1 cellular context compared by ENCODE assay signal in the genomic region with DNA sequence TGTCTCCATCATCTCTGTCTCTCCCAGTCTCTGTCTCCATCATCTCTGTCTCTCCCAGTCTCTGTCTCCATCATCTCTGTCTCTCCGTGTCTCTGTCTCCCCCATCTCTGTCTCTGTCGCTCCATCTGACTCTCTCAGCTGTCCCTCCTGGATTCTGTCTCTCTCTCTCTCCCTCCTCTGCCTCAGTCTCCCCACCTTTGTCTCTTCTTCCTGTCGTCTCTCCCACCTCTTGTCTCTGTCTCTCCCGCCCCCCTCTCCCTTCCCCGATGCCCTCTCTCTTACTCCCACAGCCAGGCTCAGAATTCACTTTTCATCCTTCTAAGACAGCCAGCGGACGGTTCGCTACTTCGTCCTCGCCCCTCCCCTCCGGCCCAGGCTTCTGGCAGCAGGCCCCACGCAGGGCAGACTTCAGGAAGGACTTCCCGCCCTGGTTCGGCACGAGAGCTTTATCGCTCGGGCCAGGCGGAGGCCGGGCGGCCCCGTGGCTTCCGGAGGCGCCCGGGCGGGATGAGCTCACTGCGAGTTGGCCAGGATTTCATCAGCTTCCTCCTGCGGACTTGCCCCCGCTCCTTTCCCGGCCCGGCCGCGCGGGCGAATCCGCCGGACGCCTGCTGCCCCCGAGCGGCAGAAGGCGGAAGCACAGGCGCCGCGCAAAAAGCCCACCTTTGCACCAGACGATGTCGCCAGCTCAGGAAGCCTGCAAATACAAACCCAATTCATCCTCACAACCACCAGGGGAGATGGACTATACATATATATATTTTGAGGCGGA.
TF ChIP-seq lines count a peak whose summit lies in the region.

No MANE protein-coding gene starts in this region.

TF ChIP-seq in K562, 482 proteins besides CTCF, POLR2A, EP300 and RAD21 (continued from another document and continues in another):
- TF ChIP-seq TAF15 (IDR thresholded peaks at IDR 0.05; ENCODE audit: low read depth, low read length) (no peak), ZNF24 (IDR thresholded peaks at IDR 0.05) (peak; percentile 74; the same call in 1 of the 2 replicates), YY1 (IDR thresholded peaks at IDR 0.05; ENCODE audit: borderline replicate concordance in 1 of 3, control insufficient read depth in 1 of 3, extremely low read depth in 1 of 3, insufficient read depth in 3 of 3, insufficient read length in 1 of 3, insufficient replicate concordance in 2 of 3, low read depth in 1 of 3, low read length in 2 of 3) (peak in 1 of 3 experiments; percentile 56), ZNF274 (IDR thresholded peaks at IDR 0.05; ENCODE audit: borderline replicate concordance, low read depth, low read length) (no peak), ZNF354B (CRISPR knock-in tag; IDR thresholded peaks at IDR 0.05) (no peak), CREB1 (IDR thresholded peaks at IDR 0.05) (peak; percentile 45; the same call in 1 of the 2 replicates), CREB1 (CRISPR knock-in tag; IDR thresholded peaks at IDR 0.05) (peak; percentile 71), TCF7L2 (IDR thresholded peaks at IDR 0.05; ENCODE audit: low read depth, low read length) (no peak), HDGF (IDR thresholded peaks at IDR 0.05) (peak; percentile 95), ZKSCAN8 (CRISPR knock-in tag; IDR thresholded peaks at IDR 0.05) (no peak), ADNP (tag; IDR thresholded peaks at IDR 0.05) (peak; percentile 100), FOXJ2 (tag; IDR thresholded peaks at IDR 0.05) (0 out of 2 replicates have a peak, but pooled peaks have one; percentile 11), NFATC3 (IDR thresholded peaks at IDR 0.05) (peak; percentile 67; the same call in 1 of the 2 replicates), FOXM1 (IDR thresholded peaks at IDR 0.05; ENCODE audit: low read depth) (peak; percentile 81), FOXM1 (CRISPR knock-in tag; IDR thresholded peaks at IDR 0.05; ENCODE audit: low read depth) (no peak), HDAC3 (IDR thresholded peaks at IDR 0.05; ENCODE audit: borderline replicate concordance, partially characterized antibody) (peak; percentile 87), NFRKB (IDR thresholded peaks at IDR 0.05; ENCODE audit: low read depth) (peak; percentile 99), TAF9B (IDR thresholded peaks at IDR 0.05; ENCODE audit: partially characterized antibody) (peak; percentile 86), EWSR1 (IDR thresholded peaks at IDR 0.05; ENCODE audit: borderline replicate concordance, low read depth, partially characterized antibody) (no peak), MAZ (CRISPR knock-in tag; conservative IDR thresholded peaks at IDR 0.05 in 1 of 2, IDR thresholded peaks at IDR 0.05 in 1 of 2) (peak; percentile 100), ZNF134 (CRISPR knock-in tag; conservative IDR thresholded peaks at IDR 0.05) (no peak), MTA1 (IDR thresholded peaks at IDR 0.05; ENCODE audit: borderline replicate concordance) (peak; percentile 37; the same call in 1 of the 2 replicates)
- TF ChIP-seq, protein P1, sequence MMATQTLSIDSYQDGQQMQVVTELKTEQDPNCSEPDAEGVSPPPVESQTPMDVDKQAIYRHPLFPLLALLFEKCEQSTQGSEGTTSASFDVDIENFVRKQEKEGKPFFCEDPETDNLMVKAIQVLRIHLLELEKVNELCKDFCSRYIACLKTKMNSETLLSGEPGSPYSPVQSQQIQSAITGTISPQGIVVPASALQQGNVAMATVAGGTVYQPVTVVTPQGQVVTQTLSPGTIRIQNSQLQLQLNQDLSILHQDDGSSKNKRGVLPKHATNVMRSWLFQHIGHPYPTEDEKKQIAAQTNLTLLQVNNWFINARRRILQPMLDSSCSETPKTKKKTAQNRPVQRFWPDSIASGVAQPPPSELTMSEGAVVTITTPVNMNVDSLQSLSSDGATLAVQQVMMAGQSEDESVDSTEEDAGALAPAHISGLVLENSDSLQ (IDR thresholded peaks at IDR 0.05): peak; percentile 41
- TF ChIP-seq, protein P2, sequence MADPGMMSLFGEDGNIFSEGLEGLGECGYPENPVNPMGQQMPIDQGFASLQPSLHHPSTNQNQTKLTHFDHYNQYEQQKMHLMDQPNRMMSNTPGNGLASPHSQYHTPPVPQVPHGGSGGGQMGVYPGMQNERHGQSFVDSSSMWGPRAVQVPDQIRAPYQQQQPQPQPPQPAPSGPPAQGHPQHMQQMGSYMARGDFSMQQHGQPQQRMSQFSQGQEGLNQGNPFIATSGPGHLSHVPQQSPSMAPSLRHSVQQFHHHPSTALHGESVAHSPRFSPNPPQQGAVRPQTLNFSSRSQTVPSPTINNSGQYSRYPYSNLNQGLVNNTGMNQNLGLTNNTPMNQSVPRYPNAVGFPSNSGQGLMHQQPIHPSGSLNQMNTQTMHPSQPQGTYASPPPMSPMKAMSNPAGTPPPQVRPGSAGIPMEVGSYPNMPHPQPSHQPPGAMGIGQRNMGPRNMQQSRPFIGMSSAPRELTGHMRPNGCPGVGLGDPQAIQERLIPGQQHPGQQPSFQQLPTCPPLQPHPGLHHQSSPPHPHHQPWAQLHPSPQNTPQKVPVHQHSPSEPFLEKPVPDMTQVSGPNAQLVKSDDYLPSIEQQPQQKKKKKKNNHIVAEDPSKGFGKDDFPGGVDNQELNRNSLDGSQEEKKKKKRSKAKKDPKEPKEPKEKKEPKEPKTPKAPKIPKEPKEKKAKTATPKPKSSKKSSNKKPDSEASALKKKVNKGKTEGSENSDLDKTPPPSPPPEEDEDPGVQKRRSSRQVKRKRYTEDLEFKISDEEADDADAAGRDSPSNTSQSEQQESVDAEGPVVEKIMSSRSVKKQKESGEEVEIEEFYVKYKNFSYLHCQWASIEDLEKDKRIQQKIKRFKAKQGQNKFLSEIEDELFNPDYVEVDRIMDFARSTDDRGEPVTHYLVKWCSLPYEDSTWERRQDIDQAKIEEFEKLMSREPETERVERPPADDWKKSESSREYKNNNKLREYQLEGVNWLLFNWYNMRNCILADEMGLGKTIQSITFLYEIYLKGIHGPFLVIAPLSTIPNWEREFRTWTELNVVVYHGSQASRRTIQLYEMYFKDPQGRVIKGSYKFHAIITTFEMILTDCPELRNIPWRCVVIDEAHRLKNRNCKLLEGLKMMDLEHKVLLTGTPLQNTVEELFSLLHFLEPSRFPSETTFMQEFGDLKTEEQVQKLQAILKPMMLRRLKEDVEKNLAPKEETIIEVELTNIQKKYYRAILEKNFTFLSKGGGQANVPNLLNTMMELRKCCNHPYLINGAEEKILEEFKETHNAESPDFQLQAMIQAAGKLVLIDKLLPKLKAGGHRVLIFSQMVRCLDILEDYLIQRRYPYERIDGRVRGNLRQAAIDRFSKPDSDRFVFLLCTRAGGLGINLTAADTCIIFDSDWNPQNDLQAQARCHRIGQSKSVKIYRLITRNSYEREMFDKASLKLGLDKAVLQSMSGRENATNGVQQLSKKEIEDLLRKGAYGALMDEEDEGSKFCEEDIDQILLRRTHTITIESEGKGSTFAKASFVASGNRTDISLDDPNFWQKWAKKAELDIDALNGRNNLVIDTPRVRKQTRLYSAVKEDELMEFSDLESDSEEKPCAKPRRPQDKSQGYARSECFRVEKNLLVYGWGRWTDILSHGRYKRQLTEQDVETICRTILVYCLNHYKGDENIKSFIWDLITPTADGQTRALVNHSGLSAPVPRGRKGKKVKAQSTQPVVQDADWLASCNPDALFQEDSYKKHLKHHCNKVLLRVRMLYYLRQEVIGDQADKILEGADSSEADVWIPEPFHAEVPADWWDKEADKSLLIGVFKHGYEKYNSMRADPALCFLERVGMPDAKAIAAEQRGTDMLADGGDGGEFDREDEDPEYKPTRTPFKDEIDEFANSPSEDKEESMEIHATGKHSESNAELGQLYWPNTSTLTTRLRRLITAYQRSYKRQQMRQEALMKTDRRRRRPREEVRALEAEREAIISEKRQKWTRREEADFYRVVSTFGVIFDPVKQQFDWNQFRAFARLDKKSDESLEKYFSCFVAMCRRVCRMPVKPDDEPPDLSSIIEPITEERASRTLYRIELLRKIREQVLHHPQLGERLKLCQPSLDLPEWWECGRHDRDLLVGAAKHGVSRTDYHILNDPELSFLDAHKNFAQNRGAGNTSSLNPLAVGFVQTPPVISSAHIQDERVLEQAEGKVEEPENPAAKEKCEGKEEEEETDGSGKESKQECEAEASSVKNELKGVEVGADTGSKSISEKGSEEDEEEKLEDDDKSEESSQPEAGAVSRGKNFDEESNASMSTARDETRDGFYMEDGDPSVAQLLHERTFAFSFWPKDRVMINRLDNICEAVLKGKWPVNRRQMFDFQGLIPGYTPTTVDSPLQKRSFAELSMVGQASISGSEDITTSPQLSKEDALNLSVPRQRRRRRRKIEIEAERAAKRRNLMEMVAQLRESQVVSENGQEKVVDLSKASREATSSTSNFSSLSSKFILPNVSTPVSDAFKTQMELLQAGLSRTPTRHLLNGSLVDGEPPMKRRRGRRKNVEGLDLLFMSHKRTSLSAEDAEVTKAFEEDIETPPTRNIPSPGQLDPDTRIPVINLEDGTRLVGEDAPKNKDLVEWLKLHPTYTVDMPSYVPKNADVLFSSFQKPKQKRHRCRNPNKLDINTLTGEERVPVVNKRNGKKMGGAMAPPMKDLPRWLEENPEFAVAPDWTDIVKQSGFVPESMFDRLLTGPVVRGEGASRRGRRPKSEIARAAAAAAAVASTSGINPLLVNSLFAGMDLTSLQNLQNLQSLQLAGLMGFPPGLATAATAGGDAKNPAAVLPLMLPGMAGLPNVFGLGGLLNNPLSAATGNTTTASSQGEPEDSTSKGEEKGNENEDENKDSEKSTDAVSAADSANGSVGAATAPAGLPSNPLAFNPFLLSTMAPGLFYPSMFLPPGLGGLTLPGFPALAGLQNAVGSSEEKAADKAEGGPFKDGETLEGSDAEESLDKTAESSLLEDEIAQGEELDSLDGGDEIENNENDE (IDR thresholded peaks at IDR 0.05; ENCODE audit: low read depth, low read length): no peak
- TF ChIP-seq, protein P3, sequence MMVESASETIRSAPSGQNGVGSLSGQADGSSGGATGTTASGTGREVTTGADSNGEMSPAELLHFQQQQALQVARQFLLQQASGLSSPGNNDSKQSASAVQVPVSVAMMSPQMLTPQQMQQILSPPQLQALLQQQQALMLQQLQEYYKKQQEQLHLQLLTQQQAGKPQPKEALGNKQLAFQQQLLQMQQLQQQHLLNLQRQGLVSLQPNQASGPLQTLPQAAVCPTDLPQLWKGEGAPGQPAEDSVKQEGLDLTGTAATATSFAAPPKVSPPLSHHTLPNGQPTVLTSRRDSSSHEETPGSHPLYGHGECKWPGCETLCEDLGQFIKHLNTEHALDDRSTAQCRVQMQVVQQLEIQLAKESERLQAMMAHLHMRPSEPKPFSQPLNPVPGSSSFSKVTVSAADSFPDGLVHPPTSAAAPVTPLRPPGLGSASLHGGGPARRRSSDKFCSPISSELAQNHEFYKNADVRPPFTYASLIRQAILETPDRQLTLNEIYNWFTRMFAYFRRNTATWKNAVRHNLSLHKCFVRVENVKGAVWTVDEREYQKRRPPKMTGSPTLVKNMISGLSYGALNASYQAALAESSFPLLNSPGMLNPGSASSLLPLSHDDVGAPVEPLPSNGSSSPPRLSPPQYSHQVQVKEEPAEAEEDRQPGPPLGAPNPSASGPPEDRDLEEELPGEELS (CRISPR knock-in tag; IDR thresholded peaks at IDR 0.05; ENCODE audit: borderline replicate concordance): peak; percentile 66; the same call in 1 of the 2 replicates
- TF ChIP-seq, protein P4, sequence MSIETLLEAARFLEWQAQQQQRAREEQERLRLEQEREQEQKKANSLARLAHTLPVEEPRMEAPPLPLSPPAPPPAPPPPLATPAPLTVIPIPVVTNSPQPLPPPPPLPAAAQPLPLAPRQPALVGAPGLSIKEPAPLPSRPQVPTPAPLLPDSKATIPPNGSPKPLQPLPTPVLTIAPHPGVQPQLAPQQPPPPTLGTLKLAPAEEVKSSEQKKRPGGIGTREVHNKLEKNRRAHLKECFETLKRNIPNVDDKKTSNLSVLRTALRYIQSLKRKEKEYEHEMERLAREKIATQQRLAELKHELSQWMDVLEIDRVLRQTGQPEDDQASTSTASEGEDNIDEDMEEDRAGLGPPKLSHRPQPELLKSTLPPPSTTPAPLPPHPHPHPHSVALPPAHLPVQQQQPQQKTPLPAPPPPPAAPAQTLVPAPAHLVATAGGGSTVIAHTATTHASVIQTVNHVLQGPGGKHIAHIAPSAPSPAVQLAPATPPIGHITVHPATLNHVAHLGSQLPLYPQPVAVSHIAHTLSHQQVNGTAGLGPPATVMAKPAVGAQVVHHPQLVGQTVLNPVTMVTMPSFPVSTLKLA (conservative IDR thresholded peaks at IDR 0.05): peak; percentile 84 to 92
- TF ChIP-seq, protein P5, sequence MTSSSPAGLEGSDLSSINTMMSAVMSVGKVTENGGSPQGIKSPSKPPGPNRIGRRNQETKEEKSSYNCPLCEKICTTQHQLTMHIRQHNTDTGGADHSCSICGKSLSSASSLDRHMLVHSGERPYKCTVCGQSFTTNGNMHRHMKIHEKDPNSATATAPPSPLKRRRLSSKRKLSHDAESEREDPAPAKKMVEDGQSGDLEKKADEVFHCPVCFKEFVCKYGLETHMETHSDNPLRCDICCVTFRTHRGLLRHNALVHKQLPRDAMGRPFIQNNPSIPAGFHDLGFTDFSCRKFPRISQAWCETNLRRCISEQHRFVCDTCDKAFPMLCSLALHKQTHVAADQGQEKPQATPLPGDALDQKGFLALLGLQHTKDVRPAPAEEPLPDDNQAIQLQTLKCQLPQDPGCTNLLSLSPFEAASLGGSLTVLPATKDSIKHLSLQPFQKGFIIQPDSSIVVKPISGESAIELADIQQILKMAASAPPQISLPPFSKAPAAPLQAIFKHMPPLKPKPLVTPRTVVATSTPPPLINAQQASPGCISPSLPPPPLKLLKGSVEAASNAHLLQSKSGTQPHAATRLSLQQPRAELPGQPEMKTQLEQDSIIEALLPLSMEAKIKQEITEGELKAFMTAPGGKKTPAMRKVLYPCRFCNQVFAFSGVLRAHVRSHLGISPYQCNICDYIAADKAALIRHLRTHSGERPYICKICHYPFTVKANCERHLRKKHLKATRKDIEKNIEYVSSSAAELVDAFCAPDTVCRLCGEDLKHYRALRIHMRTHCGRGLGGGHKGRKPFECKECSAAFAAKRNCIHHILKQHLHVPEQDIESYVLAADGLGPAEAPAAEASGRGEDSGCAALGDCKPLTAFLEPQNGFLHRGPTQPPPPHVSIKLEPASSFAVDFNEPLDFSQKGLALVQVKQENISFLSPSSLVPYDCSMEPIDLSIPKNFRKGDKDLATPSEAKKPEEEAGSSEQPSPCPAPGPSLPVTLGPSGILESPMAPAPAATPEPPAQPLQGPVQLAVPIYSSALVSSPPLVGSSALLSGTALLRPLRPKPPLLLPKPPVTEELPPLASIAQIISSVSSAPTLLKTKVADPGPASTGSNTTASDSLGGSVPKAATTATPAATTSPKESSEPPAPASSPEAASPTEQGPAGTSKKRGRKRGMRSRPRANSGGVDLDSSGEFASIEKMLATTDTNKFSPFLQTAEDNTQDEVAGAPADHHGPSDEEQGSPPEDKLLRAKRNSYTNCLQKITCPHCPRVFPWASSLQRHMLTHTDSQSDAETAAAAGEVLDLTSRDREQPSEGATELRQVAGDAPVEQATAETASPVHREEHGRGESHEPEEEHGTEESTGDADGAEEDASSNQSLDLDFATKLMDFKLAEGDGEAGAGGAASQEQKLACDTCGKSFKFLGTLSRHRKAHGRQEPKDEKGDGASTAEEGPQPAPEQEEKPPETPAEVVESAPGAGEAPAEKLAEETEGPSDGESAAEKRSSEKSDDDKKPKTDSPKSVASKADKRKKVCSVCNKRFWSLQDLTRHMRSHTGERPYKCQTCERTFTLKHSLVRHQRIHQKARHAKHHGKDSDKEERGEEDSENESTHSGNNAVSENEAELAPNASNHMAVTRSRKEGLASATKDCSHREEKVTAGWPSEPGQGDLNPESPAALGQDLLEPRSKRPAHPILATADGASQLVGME (CRISPR knock-in tag; IDR thresholded peaks at IDR 0.05): no peak
- TF ChIP-seq, protein P6, sequence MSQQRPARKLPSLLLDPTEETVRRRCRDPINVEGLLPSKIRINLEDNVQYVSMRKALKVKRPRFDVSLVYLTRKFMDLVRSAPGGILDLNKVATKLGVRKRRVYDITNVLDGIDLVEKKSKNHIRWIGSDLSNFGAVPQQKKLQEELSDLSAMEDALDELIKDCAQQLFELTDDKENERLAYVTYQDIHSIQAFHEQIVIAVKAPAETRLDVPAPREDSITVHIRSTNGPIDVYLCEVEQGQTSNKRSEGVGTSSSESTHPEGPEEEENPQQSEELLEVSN (IDR thresholded peaks at IDR 0.05; ENCODE audit: borderline replicate concordance in 1 of 2, extremely low read depth in 1 of 2, insufficient read depth in 1 of 2, insufficient read length in 1 of 2, low read depth in 1 of 2, low read length in 1 of 2, poor library complexity in 1 of 2, severe bottlenecking in 1 of 2): peak; percentile 79 to 82
